Comparison of ENCODE assay signal across 13 cellular contexts in genomic region chr5:39394946-39395345, GRCh38. TPM values are rescaled to one million over a fixed set of nuclear protein-coding genes. Genes with fewer than 3 reads are reported as not detected.
DNase-seq lines count a peak whose midpoint lies in the region; ATAC-seq, FAIRE-seq and TF ChIP-seq lines count a peak whose summit lies in the region.
"Had no signal": no experiment of that assay in that cellular context is flagged by ENCODE, and none has a peak within 500 bp of the region (broad histone marks: within the 10 kb centered on the region; RNA-seq: fewer than 3 reads in every experiment).

No MANE protein-coding gene starts in this region.

- H3K27ac ChIP-seq in GM23248 (peak overlapping the region; percentile 98), foreskin keratinocyte (peak overlapping the region; percentile 71), stomach (peak overlapping the region in 3 of 5 donors; percentile 16 to 52 (median 43)), small intestine (ENCODE audit: low read depth in 1 of 2, low read length in 1 of 2) (peak overlapping the region in 1 of 2 donors; percentile 79)

- peak; percentile 93 for DNase-seq in GM23248
- DNase-seq in astrocyte of the hippocampus (ENCODE audit: low read depth, low spot score), result peak; percentile 41
- DNase-seq in foreskin keratinocyte, result peak; percentile 66 to 82
- no peak for DNase-seq in stomach
- DNase-seq in small intestine, result no peak
- no peak for DNase-seq in activated CD4-positive, CD25-positive, alpha-beta regulatory T cell treated with anti-CD3 and anti-CD28 coated beads, Interleukin-2, amount 50 U/mL, for 72 hours
- DNase-seq: activated CD8-positive, alpha-beta memory T cell treated with anti-CD3 and anti-CD28 coated beads, Interleukin-2, amount 50 U/mL, for 48 hours; amygdala; RPMI8226 had no signal

- FAIRE-seq in small intestine (lab: Jason Lieb, UNC), result no peak
- FAIRE-seq: islet of Langerhans, TTC549 had no signal

- intact Hi-C loops in stomach (cut with DNase I; ENCODE audit: low total_unique reads), result no loop called here

- peak overlapping the region; percentile 47 for H3K4me2 ChIP-seq in GM23248 (ENCODE audit: unreplicated experiment)

- no peak for TF ChIP-seq EP300 in stomach (IDR thresholded peaks at IDR 0.05)

- H3K36me3 ChIP-seq in GM23248 (ENCODE audit: low read depth) (peaks cover 83% of the 10 kb centered on the region), stomach (peaks cover 3 to 41% (median 30%) of the 10 kb centered on the region in 4 donors), small intestine (ENCODE audit: control insufficient read depth in 2 of 2, insufficient read depth in 2 of 2, low read length in 2 of 2) (no peaks in the 10 kb centered on the region)

- H2AFZ ChIP-seq in GM23248, result no peak overlapping the region

- ATAC-seq in foreskin keratinocyte (peak; percentile 71), GM18870 (IDR thresholded peaks at IDR 0.05; ENCODE audit: unreplicated experiment) (no peak), HG03139 (IDR thresholded peaks at IDR 0.05; ENCODE audit: unreplicated experiment) (no peak)

- H3K79me2 ChIP-seq in GM23248 (ENCODE audit: insufficient read depth), result peaks cover 95% of the 10 kb centered on the region

- peaks cover 93% of the 10 kb centered on the region for H3F3A ChIP-seq in GM23248 (ENCODE audit: insufficient read depth)

- H3K9ac ChIP-seq in GM23248, result peak overlapping the region; percentile 71

- TF ChIP-seq POLR2A in stomach (IDR thresholded peaks at IDR 0.05), result no peak

- TF ChIP-seq CTCF in foreskin keratinocyte (conservative IDR thresholded peaks at IDR 0.05) (no peak), stomach (IDR thresholded peaks at IDR 0.05) (no peak)

- peaks cover 71% of the 10 kb centered on the region for H3K4me1 ChIP-seq in GM23248 (ENCODE audit: insufficient read depth)
- peaks cover 20% of the 10 kb centered on the region for H3K4me1 ChIP-seq in foreskin keratinocyte
- H3K4me1 ChIP-seq in stomach, result peaks cover 0 to 27% (median 6%) of the 10 kb centered on the region in 4 donors
- H3K4me1 ChIP-seq in small intestine (ENCODE audit: control insufficient read depth in 2 of 2, insufficient read depth in 1 of 2, low read depth in 1 of 2, low read length in 1 of 2), result no peaks in the 10 kb centered on the region

- H3K27me3 ChIP-seq in GM23248 (replicated peaks; ENCODE audit: insufficient read depth), result no peaks in the 10 kb centered on the region
- no peaks in the 10 kb centered on the region for H3K27me3 ChIP-seq in foreskin keratinocyte
- H3K27me3 ChIP-seq in stomach, result no peaks in the 10 kb centered on the region
- no peaks in the 10 kb centered on the region for H3K27me3 ChIP-seq in small intestine (ENCODE audit: control insufficient read depth in 2 of 2, insufficient read depth in 2 of 2, low read length in 2 of 2)

- H3K9me2 ChIP-seq in GM23248 (ENCODE audit: insufficient read depth), result no peaks in the 10 kb centered on the region

- peaks cover 4% of the 10 kb centered on the region; the same call in 1 of the 2 replicates for H4K20me1 ChIP-seq in GM23248 (ENCODE audit: insufficient read depth)

- H3K4me3 ChIP-seq in GM23248, result peak overlapping the region; percentile 30; the same call in 1 of the 2 replicates
- H3K4me3 ChIP-seq in stomach, result no peak overlapping the region
- H3K4me3 ChIP-seq in small intestine (ENCODE audit: low read depth in 1 of 2, low read length in 2 of 2), result no peak overlapping the region

- H3K9me3 ChIP-seq in GM23248 (ENCODE audit: low read depth), result no peaks in the 10 kb centered on the region
- H3K9me3 ChIP-seq in stomach, result no peaks in the 10 kb centered on the region
- no peaks in the 10 kb centered on the region for H3K9me3 ChIP-seq in small intestine (ENCODE audit: control insufficient read depth, low read depth)

- in situ Hi-C loops in GM23248 (cut with MboI), result no loop called here

- WGBS in GM23248 (ENCODE audit: low coverage in 1 of 2, low lambda C conversion rate in 2 of 2, missing lambda C conversion rate in 2 of 2), 2 experiments, result 8 to 9% methylated on average over 3 of the region's 3 CpGs
- 25 to 39% (median 33%) methylated on average over 3 of the region's 3 CpGs for WGBS in stomach, 5 donors
- 53 to 65% (median 56%) methylated on average over 3 of the region's 3 CpGs for WGBS in small intestine, 3 donors

RNA-seq across cellular contexts. Expression of gene DAB2, which starts 29.8 kb away (rescaled TPM):
- 211 and 266 TPM in 2 replicates for total RNA-seq in GM23248 (2014; rRNA removed; shearing (Covaris generic))
- polyA plus RNA-seq in GM23248 (2016; fragmentation: Nextera tagmentation; extraction: Ambion mirVana), result 525 and 533 TPM in 2 replicates
- total RNA-seq in foreskin keratinocyte, result 6.2 and 6.5 TPM in 2 replicates
- 2.7 and 3.3 TPM in 2 replicates for polyA plus RNA-seq in foreskin keratinocyte
- total RNA-seq in stomach, result 10 to 100 TPM in 4 of 5 donors, 1 to 10 TPM in 1; 4.9 to 74.4 (median 43.0) TPM
- polyA plus RNA-seq in stomach, result 10 to 100 TPM in 2 of 3 donors, 1 to 10 TPM in 1; 3.1 to 37.0 (median 19.9) TPM
- 10 to 100 TPM in 1 of 3 donors, 1 to 10 TPM in 2; 1.1 to 11.6 (median 8.1) TPM for polyA plus RNA-seq in small intestine

RNA-seq across cellular contexts. Expression of gene C9, which starts 30.7 kb away (rescaled TPM):
- not detected in 2 replicates for total RNA-seq in GM23248 (2014; rRNA removed; shearing (Covaris generic))
- polyA plus RNA-seq in GM23248 (2016; fragmentation: Nextera tagmentation; extraction: Ambion mirVana), result 0.06 TPM in 1 of 2 replicates, not detected in the other
- not detected in 2 replicates for total RNA-seq in foreskin keratinocyte
- polyA plus RNA-seq in foreskin keratinocyte, result not detected in 2 replicates
- total RNA-seq in stomach, result not detected
- polyA plus RNA-seq in stomach, result not detected
- not detected for polyA plus RNA-seq in small intestine

Comparison
In these comparisons a context has a peak if more than half of its experiments do, and no peak if none do; other contexts are left out.
1. DNase-seq: peak in GM23248 (single experiment), astrocyte of the hippocampus (single experiment) and foreskin keratinocyte (2 of 2); none in stomach (single experiment), small intestine (single experiment) and activated CD4-positive, CD25-positive, alpha-beta regulatory T cell treated with anti-CD3 and anti-CD28 coated beads, Interleukin-2, amount 50 U/mL, for 72 hours (single experiment).
2. RNA of gene DAB2, which starts 29.8 kb away (polyA plus RNA-seq): 525 to 533 TPM in GM23248; 3.1 to 37.0 TPM in stomach, 1.1 to 11.6 TPM in small intestine and 2.7 to 3.3 TPM in foreskin keratinocyte; every median in the first group is over 10 times any median in the second.